Comparison of ENCODE assay signal across 1 cellular context in the genomic region with DNA sequence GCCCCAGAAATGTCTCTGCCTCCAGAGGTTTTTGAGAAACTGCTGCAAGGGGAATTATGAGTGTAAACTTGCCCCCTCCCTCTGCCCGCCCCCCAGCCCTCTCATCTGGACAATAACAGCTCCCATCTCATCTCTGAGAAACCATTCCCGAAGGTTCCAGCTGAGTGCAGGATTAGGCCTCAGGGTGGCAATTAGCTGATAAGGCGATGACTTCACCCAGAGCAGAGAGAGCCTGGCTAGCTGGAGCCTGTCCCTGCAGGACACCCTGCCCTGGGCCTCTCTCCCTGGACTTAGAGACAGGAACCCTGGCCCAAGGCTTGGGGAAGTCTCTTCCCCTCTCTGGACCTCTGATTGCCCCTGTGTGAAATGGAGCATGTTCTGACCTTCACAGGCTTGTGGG.
TF ChIP-seq lines count a peak whose summit lies in the region.

No MANE protein-coding gene starts in this region.

TF ChIP-seq in HepG2, 621 proteins besides CTCF, POLR2A, EP300 and RAD21 (continued from another document):
- TF ChIP-seq SKIL (CRISPR knock-in tag; IDR thresholded peaks at IDR 0.05; ENCODE audit: borderline replicate concordance) (no peak), GABPB1 (CRISPR knock-in tag; IDR thresholded peaks at IDR 0.05) (no peak), SAP130 (CRISPR knock-in tag; IDR thresholded peaks at IDR 0.05; ENCODE audit: low read depth) (no peak), RARG (CRISPR knock-in tag; IDR thresholded peaks at IDR 0.05; ENCODE audit: low read depth) (no peak), CC2D1A (CRISPR knock-in tag; IDR thresholded peaks at IDR 0.05) (no peak), NRL (CRISPR knock-in tag; IDR thresholded peaks at IDR 0.05; ENCODE audit: borderline replicate concordance) (no peak), ZNF646 (CRISPR knock-in tag; IDR thresholded peaks at IDR 0.05) (no peak), ZEB1 (IDR thresholded peaks at IDR 0.05; ENCODE audit: insufficient replicate concordance, low read depth) (no peak)
